ENCODE assay signal across 8 cellular contexts in genomic region chr19:55255618-55256423, GRCh38. TPM values are rescaled to one million over a fixed set of nuclear protein-coding genes. Genes with fewer than 3 reads are reported as not detected.
DNase-seq lines count a peak whose midpoint lies in the region; ATAC-seq and TF ChIP-seq lines count a peak whose summit lies in the region.

No MANE protein-coding gene starts in this region.

- H3K4me3 Mint-ChIP-seq in glutamatergic neuron (ENCODE audit: unreplicated experiment): peak overlapping the region; percentile 94

- peaks cover 14% of the 10 kb centered on the region for H3K9me3 Mint-ChIP-seq in glutamatergic neuron (ENCODE audit: unreplicated experiment)

- peaks cover 9% of the 10 kb centered on the region for H3K27me3 Mint-ChIP-seq in glutamatergic neuron (ENCODE audit: unreplicated experiment)

- peaks cover 47% of the 10 kb centered on the region for H3K4me1 Mint-ChIP-seq in glutamatergic neuron (ENCODE audit: low read depth, unreplicated experiment)

- H3K36me3 Mint-ChIP-seq in glutamatergic neuron (ENCODE audit: unreplicated experiment): no peaks in the 10 kb centered on the region

- H3K27ac Mint-ChIP-seq in glutamatergic neuron (ENCODE audit: unreplicated experiment): no peak overlapping the region

- peak; percentile 41 for DNase-seq in CD1c-positive myeloid dendritic cell (ENCODE audit: extremely low spot score)
- peak; percentile 72 for DNase-seq in Jurkat, Clone E6-1 (ENCODE audit: low read depth, low spot score)
- peak; percentile 79 for DNase-seq in activated CD8-positive, alpha-beta memory T cell treated with anti-CD3 and anti-CD28 coated beads for 24 hours
- DNase-seq in glutamatergic neuron: no peak
- peak in 2 of 3 donors; percentile 52 to 64 for DNase-seq in stimulated activated CD4-positive, alpha-beta T cell treated with anti-CD3 and anti-CD28 coated beads, TNF-alpha, amount 100 ng/mL, for 48 hours (ENCODE audit: low read depth in 3 of 3)
- no peak for DNase-seq in cerebellar cortex (ENCODE audit: low spot score)
- DNase-seq in NCI-H187 (lab: John Stamatoyannopoulos, UW): no peak

- ATAC-seq in HG03108 (IDR thresholded peaks at IDR 0.05; ENCODE audit: unreplicated experiment): no peak

- TF ChIP-seq CTCF in glutamatergic neuron (IDR thresholded peaks at IDR 0.05; ENCODE audit: partially characterized antibody, unreplicated experiment): no peak

- H3K4me3 ChIP-seq in Jurkat, Clone E6-1 (ENCODE audit: low read length): peak overlapping the region; percentile 91

RNA-seq across cellular contexts. Expression of gene PPP6R1, which starts 3.0 kb away (rescaled TPM):
- 249 TPM for polyA plus RNA-seq in Jurkat, Clone E6-1 (2012; ENCODE audit: insufficient read depth, insufficient read length)
- total RNA-seq in glutamatergic neuron (ENCODE audit: unreplicated experiment): 82.3 TPM

RNA-seq across cellular contexts. Expression of gene HSPBP1, which starts 24.1 kb away (rescaled TPM):
- polyA plus RNA-seq in Jurkat, Clone E6-1 (2012; ENCODE audit: insufficient read depth, insufficient read length): 64.3 TPM
- total RNA-seq in glutamatergic neuron (ENCODE audit: unreplicated experiment): 41.5 TPM

RNA-seq across cellular contexts. Expression of gene TMEM86B, which starts 27.3 kb away (rescaled TPM):
- polyA plus RNA-seq in Jurkat, Clone E6-1 (2012; ENCODE audit: insufficient read depth, insufficient read length): 9.9 TPM
- total RNA-seq in glutamatergic neuron (ENCODE audit: unreplicated experiment): 7.6 TPM

RNA-seq across cellular contexts. Expression of gene BRSK1, which starts 28.0 kb away (rescaled TPM):
- polyA plus RNA-seq in Jurkat, Clone E6-1 (2012; ENCODE audit: insufficient read depth, insufficient read length): 9.7 TPM
- total RNA-seq in glutamatergic neuron (ENCODE audit: unreplicated experiment): 223 TPM

RNA-seq across cellular contexts. Expression of gene PTPRH, which starts 46.5 kb away (rescaled TPM):
- polyA plus RNA-seq in Jurkat, Clone E6-1 (2012; ENCODE audit: insufficient read depth, insufficient read length): not detected
- total RNA-seq in glutamatergic neuron (ENCODE audit: unreplicated experiment): 7.4 TPM

Comparison
In these comparisons a context has a peak if more than half of its experiments do, and no peak if none do; other contexts are left out.
1. DNase-seq: peak in CD1c-positive myeloid dendritic cell (single experiment), Jurkat, Clone E6-1 (single experiment), activated CD8-positive, alpha-beta memory T cell treated with anti-CD3 and anti-CD28 coated beads for 24 hours (single experiment) and stimulated activated CD4-positive, alpha-beta T cell treated with anti-CD3 and anti-CD28 coated beads, TNF-alpha, amount 100 ng/mL, for 48 hours (2 of 3); none in glutamatergic neuron (single experiment), cerebellar cortex (single experiment) and NCI-H187 (0 of 2).